ENCODE assay signal across 26 cellular contexts in the genomic region with DNA sequence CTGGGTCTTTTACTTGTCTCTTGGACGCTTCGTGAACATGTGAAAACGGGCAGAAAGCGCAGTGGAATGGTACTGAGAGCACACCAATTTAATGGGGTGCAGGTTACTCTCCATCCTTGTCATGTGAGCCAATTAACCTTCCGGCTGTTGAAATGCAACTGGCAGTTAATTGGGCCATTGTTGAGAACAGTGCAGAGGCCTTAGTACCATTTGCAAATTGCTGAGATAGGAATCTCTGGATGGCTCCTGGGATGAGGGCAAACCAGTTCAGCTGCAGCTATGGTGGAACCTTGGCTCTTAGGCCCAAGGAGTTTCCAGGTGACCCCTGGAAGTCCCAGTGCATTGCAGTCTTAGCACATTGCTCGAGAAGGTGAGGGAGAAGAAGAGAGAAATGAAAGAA.
DNase-seq lines count a peak whose midpoint lies in the region; ATAC-seq, FAIRE-seq and TF ChIP-seq lines count a peak whose summit lies in the region.
"Had no signal": no experiment of that assay in that cellular context is flagged by ENCODE, and none has a peak within 500 bp of the region (broad histone marks: within the 10 kb centered on the region; RNA-seq: fewer than 3 reads in every experiment).

No MANE protein-coding gene starts in this region.

- H3K36me3 ChIP-seq in GM23338 (ENCODE audit: insufficient read depth) = no peaks in the 10 kb centered on the region; the same call in 1 of the 2 replicates
- H3K36me3 ChIP-seq: BLaER1 treated with 17β-estradiol and CSF1 and Interleukin-3, amounts not matched to agents 10 nM and 100 nM; left lung had no signal

- no peaks in the 10 kb centered on the region for H3K79me2 ChIP-seq in GM23338 (replicated peaks; ENCODE audit: insufficient read depth)

- FAIRE-seq in frontal cortex (lab: Jason Lieb, UNC) = no peak
- FAIRE-seq: colon, GM12892 had no signal

- no peaks in the 10 kb centered on the region for H4K20me1 ChIP-seq in GM23338 (replicated peaks; ENCODE audit: insufficient read depth)
- H4K20me1 ChIP-seq: BLaER1 treated with 17β-estradiol and CSF1 and Interleukin-3, amounts not matched to agents 10 nM and 100 nM had no signal

- H3K27me3 Mint-ChIP-seq in activated CD8-positive, alpha-beta memory T cell treated with anti-CD3 and anti-CD28 coated beads, Interleukin-2, amount 10 ng/mL, durations not matched to agents 7 days and 5 days = peaks cover 3% of the 10 kb centered on the region
- peaks cover 9% of the 10 kb centered on the region for H3K27me3 Mint-ChIP-seq in GM23338 (ENCODE audit: insufficient read depth, low read depth, poor library complexity)
- no peaks in the 10 kb centered on the region for H3K27me3 Mint-ChIP-seq in activated CD4-positive, alpha-beta memory T cell treated with anti-CD3 and anti-CD28 coated beads, Interleukin-2, amount 10 ng/mL, durations not matched to agents 7 days and 5 days
- no peaks in the 10 kb centered on the region for H3K27me3 Mint-ChIP-seq in naive thymus-derived CD8-positive, alpha-beta T cell
- H3K27me3 Mint-ChIP-seq: progenitor cell of endocrine pancreas; stimulated activated naive B cell treated with anti-CD40 and anti-IgM and Interleukin-4, amounts not matched to agents 10 μg/mL and 1 μg/mL and 100 μg/mL, for 72 hours had no signal

- no peak overlapping the region for H3K4me3 Mint-ChIP-seq in activated CD8-positive, alpha-beta memory T cell treated with anti-CD3 and anti-CD28 coated beads, Interleukin-2, amount 10 ng/mL, durations not matched to agents 7 days and 5 days
- H3K4me3 Mint-ChIP-seq in GM23338 = no peak overlapping the region
- H3K4me3 Mint-ChIP-seq in activated CD4-positive, alpha-beta memory T cell treated with anti-CD3 and anti-CD28 coated beads, Interleukin-2, amount 10 ng/mL, durations not matched to agents 7 days and 5 days = no peak overlapping the region
- no peak overlapping the region for H3K4me3 Mint-ChIP-seq in naive thymus-derived CD8-positive, alpha-beta T cell
- H3K4me3 Mint-ChIP-seq: activated CD4-positive, alpha-beta T cell treated with anti-CD3 and anti-CD28 coated beads, Interleukin-2, amount 10 ng/mL, durations not matched to agents 7 days and 5 days; brain; neural crest cell had no signal

- TF ChIP-seq CTCF in GM23338 (conservative IDR thresholded peaks at IDR 0.05; ENCODE audit: low read depth in 2 of 2) = no peak

- peaks cover 1% of the 10 kb centered on the region for H3K36me3 Mint-ChIP-seq in activated CD8-positive, alpha-beta memory T cell treated with anti-CD3 and anti-CD28 coated beads, Interleukin-2, amount 10 ng/mL, durations not matched to agents 7 days and 5 days
- no peaks in the 10 kb centered on the region for H3K36me3 Mint-ChIP-seq in GM23338 (ENCODE audit: low read depth)
- H3K36me3 Mint-ChIP-seq in activated CD4-positive, alpha-beta memory T cell treated with anti-CD3 and anti-CD28 coated beads, Interleukin-2, amount 10 ng/mL, durations not matched to agents 7 days and 5 days (ENCODE audit: low read depth) = peaks cover 16% of the 10 kb centered on the region
- H3K36me3 Mint-ChIP-seq in naive thymus-derived CD8-positive, alpha-beta T cell = no peaks in the 10 kb centered on the region
- H3K36me3 Mint-ChIP-seq: brain had no signal

- H3K27ac ChIP-seq in GM23338 (ENCODE audit: low read depth) = no peak overlapping the region; the same call in 1 of the 2 replicates
- H3K27ac ChIP-seq: GM23248, left lung, testis had no signal

- CTCF ChIA-PET in activated CD8-positive, alpha-beta memory T cell treated with anti-CD3 and anti-CD28 coated beads, Interleukin-2, amount 10 ng/mL, durations not matched to agents 7 days and 5 days (lab: Charles Lee) = interaction anchor here (0.6 to 1.2 kb wide), 4 partner anchors 10 to 95 kb away, joined by 3 read pairs; no protein-coding TSS in a partner anchor
- CTCF ChIA-PET in activated CD4-positive, alpha-beta memory T cell treated with anti-CD3 and anti-CD28 coated beads, Interleukin-2, amount 10 ng/mL, durations not matched to agents 7 days and 5 days (lab: Charles Lee) = interaction anchor here (1.1 kb wide), 1 partner anchor 48 kb away, joined by 4 read pairs; no protein-coding TSS in a partner anchor

- H3K4me1 ChIP-seq in GM23338 (ENCODE audit: insufficient read depth) = peaks cover 30% of the 10 kb centered on the region
- H3K4me1 ChIP-seq: testis had no signal

- no peak overlapping the region for H3K27ac Mint-ChIP-seq in activated CD8-positive, alpha-beta memory T cell treated with anti-CD3 and anti-CD28 coated beads, Interleukin-2, amount 10 ng/mL, durations not matched to agents 7 days and 5 days
- H3K27ac Mint-ChIP-seq in GM23338 = no peak overlapping the region
- peak overlapping the region; percentile 90 for H3K27ac Mint-ChIP-seq in activated CD4-positive, alpha-beta memory T cell treated with anti-CD3 and anti-CD28 coated beads, Interleukin-2, amount 10 ng/mL, durations not matched to agents 7 days and 5 days
- H3K27ac Mint-ChIP-seq in naive thymus-derived CD8-positive, alpha-beta T cell = peak overlapping the region; percentile 94 to 100 (median 97)
- H3K27ac Mint-ChIP-seq: progenitor cell of endocrine pancreas had no signal

- POLR2A ChIA-PET in activated CD4-positive, alpha-beta memory T cell treated with anti-CD3 and anti-CD28 coated beads, Interleukin-2, amount 10 ng/mL, durations not matched to agents 7 days and 5 days (lab: Charles Lee) = interaction anchor here (1.1 to 1.8 kb wide), 2 partner anchors 197 to 345 kb away, joined by 3 to 13 read pairs; no protein-coding TSS in a partner anchor
- POLR2A ChIA-PET in naive thymus-derived CD8-positive, alpha-beta T cell (lab: Charles Lee) = interaction anchor here (0.5 to 3.6 kb wide), 6 partner anchors 47 to 240 kb away, joined by 3 to 28 read pairs (median 10); partner anchors contain the start of gene CXCR4

- H2AFZ ChIP-seq in GM23338 = peak overlapping the region; percentile 83; the same call in 1 of the 2 replicates
- H2AFZ ChIP-seq: GM23248 had no signal

- H3K4me3 ChIP-seq in GM23338 = no peak overlapping the region
- H3K4me3 ChIP-seq: BLaER1 treated with 17β-estradiol and CSF1 and Interleukin-3, amounts not matched to agents 10 nM and 100 nM; GM23248; left lung; testis had no signal

- no peaks in the 10 kb centered on the region for H3F3A ChIP-seq in GM23338 (replicated peaks; ENCODE audit: low read depth)

- peak; percentile 36 for DNase-seq in activated CD8-positive, alpha-beta memory T cell treated with anti-CD3 and anti-CD28 coated beads, Interleukin-2, amount 10 ng/mL, durations not matched to agents 7 days and 5 days
- no peak for DNase-seq in activated CD8-positive, alpha-beta memory T cell treated with anti-CD3 and anti-CD28 coated beads for 24 hours
- no peak for DNase-seq in GM23338 (ENCODE audit: low spot score)
- DNase-seq in activated CD4-positive, alpha-beta memory T cell treated with anti-CD3 and anti-CD28 coated beads, Interleukin-2, amount 10 ng/mL, durations not matched to agents 7 days and 5 days = no peak
- DNase-seq in naive thymus-derived CD8-positive, alpha-beta T cell = no peak
- no peak for DNase-seq in SIG-M5 treated with dmso at 0.1 percent for 504 hours (lab: John Stamatoyannopoulos, UW; ENCODE audit: unreplicated experiment)
- DNase-seq in NCI-H526 treated with DMSO at 0.1 percent for 48 hours (lab: John Stamatoyannopoulos, UW) = no peak
- DNase-seq in frontal cortex (ENCODE audit: low spot score in 2 of 2) = no peak
- DNase-seq: ACHN; activated CD4-positive, alpha-beta T cell treated with anti-CD3 and anti-CD28 coated beads, Interleukin-2, amount 10 ng/mL, durations not matched to agents 7 days and 5 days; DMS53; GM23248; KBM-7; left lung; midbrain; NCI-H1930; NCI-H446 treated with DMSO at 0.1 percent for 48 hours; NK-92 treated with Interleukin-12 subunit alpha and Interleukin-12 subunit beta, amount 100 ng/mL, for 24 hours; stimulated activated naive B cell treated with anti-CD40 and anti-IgM and Interleukin-4, amounts not matched to agents 10 μg/mL and 1 μg/mL and 100 μg/mL, for 72 hours; testis had no signal

- peak overlapping the region; percentile 11; the same call in 1 of the 2 replicates for H3K4me2 ChIP-seq in GM23338

- H3K9me3 Mint-ChIP-seq in activated CD8-positive, alpha-beta memory T cell treated with anti-CD3 and anti-CD28 coated beads, Interleukin-2, amount 10 ng/mL, durations not matched to agents 7 days and 5 days (ENCODE audit: low read depth) = no peaks in the 10 kb centered on the region
- peaks cover 3% of the 10 kb centered on the region; the same call in 2 of the 3 replicates for H3K9me3 Mint-ChIP-seq in GM23338
- H3K9me3 Mint-ChIP-seq in activated CD4-positive, alpha-beta memory T cell treated with anti-CD3 and anti-CD28 coated beads, Interleukin-2, amount 10 ng/mL, durations not matched to agents 7 days and 5 days = peaks cover 5% of the 10 kb centered on the region
- peaks cover 0 to 2% (median 0%) of the 10 kb centered on the region in 9 donors for H3K9me3 Mint-ChIP-seq in naive thymus-derived CD8-positive, alpha-beta T cell

- H3K4me1 Mint-ChIP-seq in activated CD8-positive, alpha-beta memory T cell treated with anti-CD3 and anti-CD28 coated beads, Interleukin-2, amount 10 ng/mL, durations not matched to agents 7 days and 5 days = peaks cover 41% of the 10 kb centered on the region
- peaks cover 32% of the 10 kb centered on the region for H3K4me1 Mint-ChIP-seq in GM23338
- H3K4me1 Mint-ChIP-seq in activated CD4-positive, alpha-beta memory T cell treated with anti-CD3 and anti-CD28 coated beads, Interleukin-2, amount 10 ng/mL, durations not matched to agents 7 days and 5 days = peaks cover 56% of the 10 kb centered on the region
- H3K4me1 Mint-ChIP-seq in naive thymus-derived CD8-positive, alpha-beta T cell = peaks cover 30 to 65% (median 58%) of the 10 kb centered on the region in 4 donors

- no peak for ATAC-seq in activated CD8-positive, alpha-beta memory T cell treated with anti-CD3 and anti-CD28 coated beads, Interleukin-2, amount 10 ng/mL, durations not matched to agents 7 days and 5 days
- peak; percentile 49 for ATAC-seq in GM23338
- ATAC-seq in naive thymus-derived CD8-positive, alpha-beta T cell = no peak
- ATAC-seq: left lung; stimulated activated naive B cell treated with anti-CD40 and anti-IgM and Interleukin-4, amounts not matched to agents 10 μg/mL and 1 μg/mL and 100 μg/mL, for 72 hours had no signal

- no peaks in the 10 kb centered on the region for H3K27me3 ChIP-seq in GM23338 (ENCODE audit: insufficient read depth)
- H3K27me3 ChIP-seq: BLaER1 treated with 17β-estradiol and CSF1 and Interleukin-3, amounts not matched to agents 10 nM and 100 nM; left lung; testis had no signal

- H3K9me2 ChIP-seq in GM23338 (ENCODE audit: insufficient read depth) = no peaks in the 10 kb centered on the region; the same call in none of the 2 replicates

TF ChIP-seq in GM23338, 12 proteins besides CTCF, POLR2A, EP300 and RAD21 (continues in another document):
- no peak for TF ChIP-seq ETS1 (IDR thresholded peaks at IDR 0.05)

Comparison
In these comparisons a context has a peak if more than half of its experiments do, and no peak if none do; other contexts are left out.
1. H3K27ac Mint-ChIP-seq: peak in activated CD4-positive, alpha-beta memory T cell treated with anti-CD3 and anti-CD28 coated beads, Interleukin-2, amount 10 ng/mL, durations not matched to agents 7 days and 5 days (single experiment) and naive thymus-derived CD8-positive, alpha-beta T cell (10 of 10); none in activated CD8-positive, alpha-beta memory T cell treated with anti-CD3 and anti-CD28 coated beads, Interleukin-2, amount 10 ng/mL, durations not matched to agents 7 days and 5 days (single experiment) and GM23338 (single experiment).